ENCODE assay signal across 20 cellular contexts in genomic region chr1:60034999-60035398, GRCh38. TPM values are rescaled to one million over a fixed set of nuclear protein-coding genes. Genes with fewer than 3 reads are reported as not detected.
"Had no signal": no experiment of that assay in that cellular context is flagged by ENCODE, and none has a peak within 500 bp of the region (broad histone marks: within the 10 kb centered on the region; RNA-seq: fewer than 3 reads in every experiment).

No MANE protein-coding gene starts in this region.

- DNase-seq: activated CD4-positive, alpha-beta T cell treated with anti-CD3 and anti-CD28 coated beads, Interleukin-2, amount 10 ng/mL, durations not matched to agents 7 days and 5 days; activated CD8-positive, alpha-beta T cell treated with anti-CD3 and anti-CD28 coated beads, Interleukin-2, amount 10 ng/mL, durations not matched to agents 7 days and 5 days; activated naive CD4-positive, alpha-beta T cell treated with anti-CD3 and anti-CD28 coated beads, Interleukin-2, amount 50 U/mL, for 16 hours; activated T-cell treated with anti-CD3 and anti-CD28 coated beads, Interleukin-2, amount 50 U/mL, for 4 hours; colonic mucosa; endodermal cell; foreskin fibroblast; midbrain; nucleus accumbens; spleen; stimulated activated CD4-positive, alpha-beta T cell treated with anti-CD3 and anti-CD28 coated beads, Interleukin-4, amount 100 ng/mL, for 4 hours; stimulated activated naive CD4-positive, alpha-beta T cell had no signal

- H3K4me3 ChIP-seq: ascending aorta, colonic mucosa, lung, spleen, tibial artery had no signal

- H3K9me3 Mint-ChIP-seq: activated CD4-positive, alpha-beta T cell treated with anti-CD3 and anti-CD28 coated beads, Interleukin-2, amount 10 ng/mL, durations not matched to agents 7 days and 5 days; activated T-cell treated with anti-CD3 and anti-CD28 coated beads, Interleukin-2, amount 50 U/mL, for 4 hours; central memory CD8-positive, alpha-beta T cell; endodermal cell; nephron had no signal

- H3K9me3 ChIP-seq: ascending aorta, colonic mucosa, spleen, tibial artery had no signal

- H3K27ac ChIP-seq: ascending aorta, colonic mucosa, epithelial cell of prostate, spleen, tibial artery had no signal

- H3K4me1 Mint-ChIP-seq: activated CD4-positive, alpha-beta T cell treated with anti-CD3 and anti-CD28 coated beads, Interleukin-2, amount 10 ng/mL, durations not matched to agents 7 days and 5 days; central memory CD8-positive, alpha-beta T cell had no signal

- H3K4me1 ChIP-seq: ascending aorta, spleen had no signal

- ATAC-seq: activated CD4-positive, CD25-positive, alpha-beta regulatory T cell treated with anti-CD3 and anti-CD28 coated beads, Interleukin-2, amount 50 U/mL, for 24 hours; activated CD8-positive, alpha-beta T cell treated with anti-CD3 and anti-CD28 coated beads, Interleukin-2, amount 10 ng/mL, durations not matched to agents 7 days and 5 days; activated T-cell treated with anti-CD3 and anti-CD28 coated beads, Interleukin-2, amount 50 U/mL, for 4 hours had no signal

- H3K36me3 ChIP-seq: ascending aorta, colonic mucosa, spleen, tibial artery had no signal

- H3K4me3 Mint-ChIP-seq: activated CD4-positive, alpha-beta T cell treated with anti-CD3 and anti-CD28 coated beads, Interleukin-2, amount 10 ng/mL, durations not matched to agents 7 days and 5 days; activated CD8-positive, alpha-beta T cell treated with anti-CD3 and anti-CD28 coated beads, Interleukin-2, amount 10 ng/mL, durations not matched to agents 7 days and 5 days; activated T-cell treated with anti-CD3 and anti-CD28 coated beads, Interleukin-2, amount 50 U/mL, for 4 hours; central memory CD8-positive, alpha-beta T cell; endodermal cell; nephron had no signal

- H3K27me3 ChIP-seq: ascending aorta, colonic mucosa, spleen, tibial artery had no signal

- H3K27ac Mint-ChIP-seq: activated CD4-positive, alpha-beta T cell treated with anti-CD3 and anti-CD28 coated beads, Interleukin-2, amount 10 ng/mL, durations not matched to agents 7 days and 5 days; activated CD8-positive, alpha-beta T cell treated with anti-CD3 and anti-CD28 coated beads, Interleukin-2, amount 10 ng/mL, durations not matched to agents 7 days and 5 days; endodermal cell; nephron had no signal

RNA-seq across cellular contexts. Expression of gene C1orf87, which starts 38.6 kb away (rescaled TPM):
- total RNA-seq: activated CD4-positive, alpha-beta T cell treated with anti-CD3 and anti-CD28 coated beads, Interleukin-2, amount 10 ng/mL, durations not matched to agents 7 days and 5 days; activated CD8-positive, alpha-beta T cell treated with anti-CD3 and anti-CD28 coated beads, Interleukin-2, amount 10 ng/mL, durations not matched to agents 7 days and 5 days; activated T-cell treated with anti-CD3 and anti-CD28 coated beads, Interleukin-2, amount 50 U/mL, for 4 hours; ascending aorta; colonic mucosa; endodermal cell; glomerular endothelial cell; spleen had no signal
